ENCODE assay signal across 8 cellular contexts in the genomic region with DNA sequence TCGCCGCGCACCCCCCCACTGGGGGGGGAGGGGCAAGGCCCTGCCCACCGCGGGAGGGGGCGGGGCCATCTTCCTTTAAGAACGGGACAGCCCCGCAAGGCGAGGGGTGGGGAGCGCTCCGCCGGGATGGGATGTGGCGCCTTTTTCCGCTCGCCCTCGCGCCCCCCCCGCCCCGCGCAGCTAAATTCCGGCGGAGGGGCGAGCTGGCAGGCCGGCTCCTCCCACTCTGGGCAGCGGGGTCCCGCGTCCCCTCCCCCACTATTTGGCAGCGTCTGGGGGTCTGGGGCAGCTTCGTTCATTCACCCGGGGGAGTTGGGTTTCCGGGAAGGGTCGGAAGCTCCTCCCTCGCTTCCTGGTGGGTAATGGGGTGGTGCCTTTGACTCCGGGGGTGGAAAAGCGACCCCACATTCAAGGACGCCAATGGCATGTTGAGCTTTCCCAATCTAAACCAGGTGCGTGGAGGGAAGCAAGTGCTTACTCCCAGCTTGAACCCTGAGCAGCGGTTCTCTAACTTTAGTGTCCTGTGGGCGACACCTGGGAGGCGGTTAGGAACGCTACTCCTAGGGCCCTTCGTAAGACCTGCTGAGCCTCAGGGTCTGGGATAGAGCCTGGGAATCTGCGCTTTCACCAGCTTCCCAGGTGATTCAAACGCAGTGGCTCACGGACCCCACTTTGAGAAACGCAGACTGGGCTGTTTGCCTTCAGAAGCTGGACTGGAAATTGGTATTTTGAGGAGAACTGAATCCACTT. TPM values are rescaled to one million over a fixed set of nuclear protein-coding genes. Genes with fewer than 3 reads are reported as not detected.
DNase-seq lines count a peak whose midpoint lies in the region; ATAC-seq lines count a peak whose summit lies in the region.

No MANE protein-coding gene starts in this region.

- in situ Hi-C loops in Caki2 (cut with HindIII; ENCODE audit: low pct_unique_long_range_greater_than_20kb, low sequenced_read_pairs) = no loop called here

- ATAC-seq in GM19328 (IDR thresholded peaks at IDR 0.05; ENCODE audit: unreplicated experiment) = no peak

- DNase-seq in Caki2 (ENCODE audit: low read depth) (peak; percentile 54), HCEC 1CT (peak; percentile 55), NCI-H510A (lab: John Stamatoyannopoulos, UW) (peak; percentile 47), medulla oblongata (ENCODE audit: extremely low spot score) (peak; percentile 71)
- peak; percentile 27 to 60 for DNase-seq in activated CD8-positive, alpha-beta memory T cell treated with anti-CD3 and anti-CD28 coated beads for 1 hour (ENCODE audit: extremely low read depth in 1 of 2, low read depth in 1 of 2)
- DNase-seq in effector CD8-positive, alpha-beta T cell (lab: John Stamatoyannopoulos, UW) = peak; percentile 67
- DNase-seq in stimulated activated CD8-positive, alpha-beta memory T cell treated with anti-CD3 and anti-CD28 coated beads, Interleukin-12 subunit alpha, Interleukin-12 subunit beta, amount 100 ng/mL, for 24 hours (ENCODE audit: extremely low read depth) = peak; percentile 64

RNA-seq across cellular contexts. Expression of a gene that starts 0.9 kb away (rescaled TPM):
- total RNA-seq in Caki2 (2014; rRNA removed; shearing (Covaris generic); ENCODE audit: low replicate concordance) = 17.3 and 25.7 TPM in 2 replicates
